1 cellular context compared by ENCODE assay signal in the genomic region with DNA sequence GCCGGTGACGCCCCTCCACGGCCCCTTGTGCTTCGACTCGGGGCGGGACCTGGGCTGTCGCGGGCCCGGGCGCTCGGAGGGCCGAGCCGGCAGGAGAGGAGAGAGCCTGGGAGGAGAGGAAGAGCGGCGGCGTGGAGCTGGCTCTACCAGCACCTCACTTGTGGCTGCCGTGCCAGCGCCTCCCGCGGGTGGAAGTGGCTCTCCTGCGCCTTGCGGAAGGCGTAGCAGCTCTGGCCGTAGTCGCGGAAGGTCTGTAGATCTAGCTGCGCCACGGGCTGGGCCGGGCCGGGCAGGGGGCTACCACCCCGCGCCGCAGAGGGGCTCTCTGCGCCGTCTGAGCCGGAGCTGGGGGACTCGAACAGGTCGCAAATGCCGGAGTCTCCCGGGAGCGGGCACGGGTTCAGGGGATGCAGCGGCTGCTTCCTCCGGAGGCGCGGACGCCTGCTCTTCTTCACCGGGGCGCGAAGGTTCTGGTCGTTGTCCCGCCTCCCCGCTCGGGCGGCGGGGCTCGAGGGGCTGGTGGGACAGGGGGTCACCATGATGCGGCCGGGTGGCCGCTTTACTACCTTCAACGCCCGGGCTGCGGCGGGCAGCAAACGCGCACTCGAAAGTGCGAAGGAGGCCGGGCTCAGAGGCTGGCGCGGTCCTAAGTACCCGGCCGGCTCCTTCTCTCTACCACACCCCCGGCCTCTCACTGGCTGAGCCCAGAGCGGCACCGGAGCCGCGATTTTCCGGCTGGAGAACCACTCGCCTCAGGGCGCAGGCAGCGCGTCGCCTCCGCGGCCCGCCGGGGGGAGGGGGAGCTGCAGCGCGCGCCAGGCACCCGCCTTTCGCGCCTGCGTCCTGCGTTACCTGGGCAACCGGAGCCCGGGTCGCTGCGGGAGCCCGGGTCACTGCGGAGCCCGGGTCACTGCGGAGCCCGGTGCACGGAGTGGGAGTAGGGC.
TF ChIP-seq lines count a peak whose summit lies in the region.

A gene with protein sequence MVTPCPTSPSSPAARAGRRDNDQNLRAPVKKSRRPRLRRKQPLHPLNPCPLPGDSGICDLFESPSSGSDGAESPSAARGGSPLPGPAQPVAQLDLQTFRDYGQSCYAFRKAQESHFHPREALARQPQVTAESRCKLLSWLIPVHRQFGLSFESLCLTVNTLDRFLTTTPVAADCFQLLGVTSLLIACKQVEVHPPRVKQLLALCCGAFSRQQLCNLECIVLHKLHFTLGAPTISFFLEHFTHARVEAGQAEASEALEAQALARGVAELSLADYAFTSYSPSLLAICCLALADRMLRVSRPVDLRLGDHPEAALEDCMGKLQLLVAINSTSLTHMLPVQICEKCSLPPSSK (minus strand): TSS at position 624 of the 944 bp plus-strand sequence. CDS start 85 bp downstream, at position 539.

TF ChIP-seq in GM23338, 12 proteins besides CTCF, POLR2A, EP300 and RAD21 (continued from another document):
- TF ChIP-seq, protein P1, sequence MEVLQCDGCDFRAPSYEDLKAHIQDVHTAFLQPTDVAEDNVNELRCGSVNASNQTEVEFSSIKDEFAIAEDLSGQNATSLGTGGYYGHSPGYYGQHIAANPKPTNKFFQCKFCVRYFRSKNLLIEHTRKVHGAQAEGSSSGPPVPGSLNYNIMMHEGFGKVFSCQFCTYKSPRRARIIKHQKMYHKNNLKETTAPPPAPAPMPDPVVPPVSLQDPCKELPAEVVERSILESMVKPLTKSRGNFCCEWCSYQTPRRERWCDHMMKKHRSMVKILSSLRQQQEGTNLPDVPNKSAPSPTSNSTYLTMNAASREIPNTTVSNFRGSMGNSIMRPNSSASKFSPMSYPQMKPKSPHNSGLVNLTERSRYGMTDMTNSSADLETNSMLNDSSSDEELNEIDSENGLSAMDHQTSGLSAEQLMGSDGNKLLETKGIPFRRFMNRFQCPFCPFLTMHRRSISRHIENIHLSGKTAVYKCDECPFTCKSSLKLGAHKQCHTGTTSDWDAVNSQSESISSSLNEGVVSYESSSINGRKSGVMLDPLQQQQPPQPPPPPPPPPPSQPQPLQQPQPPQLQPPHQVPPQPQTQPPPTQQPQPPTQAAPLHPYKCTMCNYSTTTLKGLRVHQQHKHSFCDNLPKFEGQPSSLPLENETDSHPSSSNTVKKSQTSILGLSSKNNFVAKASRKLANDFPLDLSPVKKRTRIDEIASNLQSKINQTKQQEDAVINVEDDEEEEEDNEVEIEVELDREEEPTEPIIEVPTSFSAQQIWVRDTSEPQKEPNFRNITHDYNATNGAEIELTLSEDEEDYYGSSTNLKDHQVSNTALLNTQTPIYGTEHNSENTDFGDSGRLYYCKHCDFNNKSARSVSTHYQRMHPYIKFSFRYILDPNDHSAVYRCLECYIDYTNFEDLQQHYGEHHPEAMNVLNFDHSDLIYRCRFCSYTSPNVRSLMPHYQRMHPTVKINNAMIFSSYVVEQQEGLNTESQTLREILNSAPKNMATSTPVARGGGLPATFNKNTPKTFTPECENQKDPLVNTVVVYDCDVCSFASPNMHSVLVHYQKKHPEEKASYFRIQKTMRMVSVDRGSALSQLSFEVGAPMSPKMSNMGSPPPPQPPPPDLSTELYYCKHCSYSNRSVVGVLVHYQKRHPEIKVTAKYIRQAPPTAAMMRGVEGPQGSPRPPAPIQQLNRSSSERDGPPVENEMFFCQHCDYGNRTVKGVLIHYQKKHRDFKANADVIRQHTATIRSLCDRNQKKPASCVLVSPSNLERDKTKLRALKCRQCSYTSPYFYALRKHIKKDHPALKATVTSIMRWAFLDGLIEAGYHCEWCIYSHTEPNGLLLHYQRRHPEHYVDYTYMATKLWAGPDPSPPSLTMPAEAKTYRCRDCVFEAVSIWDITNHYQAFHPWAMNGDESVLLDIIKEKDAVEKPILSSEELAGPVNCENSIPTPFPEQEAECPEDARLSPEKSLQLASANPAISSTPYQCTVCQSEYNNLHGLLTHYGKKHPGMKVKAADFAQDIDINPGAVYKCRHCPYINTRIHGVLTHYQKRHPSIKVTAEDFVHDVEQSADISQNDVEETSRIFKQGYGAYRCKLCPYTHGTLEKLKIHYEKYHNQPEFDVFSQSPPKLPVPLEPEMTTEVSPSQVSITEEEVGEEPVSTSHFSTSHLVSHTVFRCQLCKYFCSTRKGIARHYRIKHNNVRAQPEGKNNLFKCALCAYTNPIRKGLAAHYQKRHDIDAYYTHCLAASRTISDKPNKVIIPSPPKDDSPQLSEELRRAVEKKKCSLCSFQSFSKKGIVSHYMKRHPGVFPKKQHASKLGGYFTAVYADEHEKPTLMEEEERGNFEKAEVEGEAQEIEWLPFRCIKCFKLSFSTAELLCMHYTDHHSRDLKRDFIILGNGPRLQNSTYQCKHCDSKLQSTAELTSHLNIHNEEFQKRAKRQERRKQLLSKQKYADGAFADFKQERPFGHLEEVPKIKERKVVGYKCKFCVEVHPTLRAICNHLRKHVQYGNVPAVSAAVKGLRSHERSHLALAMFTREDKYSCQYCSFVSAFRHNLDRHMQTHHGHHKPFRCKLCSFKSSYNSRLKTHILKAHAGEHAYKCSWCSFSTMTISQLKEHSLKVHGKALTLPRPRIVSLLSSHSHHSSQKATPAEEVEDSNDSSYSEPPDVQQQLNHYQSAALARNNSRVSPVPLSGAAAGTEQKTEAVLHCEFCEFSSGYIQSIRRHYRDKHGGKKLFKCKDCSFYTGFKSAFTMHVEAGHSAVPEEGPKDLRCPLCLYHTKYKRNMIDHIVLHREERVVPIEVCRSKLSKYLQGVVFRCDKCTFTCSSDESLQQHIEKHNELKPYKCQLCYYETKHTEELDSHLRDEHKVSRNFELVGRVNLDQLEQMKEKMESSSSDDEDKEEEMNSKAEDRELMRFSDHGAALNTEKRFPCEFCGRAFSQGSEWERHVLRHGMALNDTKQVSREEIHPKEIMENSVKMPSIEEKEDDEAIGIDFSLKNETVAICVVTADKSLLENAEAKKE (CRISPR knock-in tag; IDR thresholded peaks at IDR 0.05), result no peak
- TF ChIP-seq, protein P2, sequence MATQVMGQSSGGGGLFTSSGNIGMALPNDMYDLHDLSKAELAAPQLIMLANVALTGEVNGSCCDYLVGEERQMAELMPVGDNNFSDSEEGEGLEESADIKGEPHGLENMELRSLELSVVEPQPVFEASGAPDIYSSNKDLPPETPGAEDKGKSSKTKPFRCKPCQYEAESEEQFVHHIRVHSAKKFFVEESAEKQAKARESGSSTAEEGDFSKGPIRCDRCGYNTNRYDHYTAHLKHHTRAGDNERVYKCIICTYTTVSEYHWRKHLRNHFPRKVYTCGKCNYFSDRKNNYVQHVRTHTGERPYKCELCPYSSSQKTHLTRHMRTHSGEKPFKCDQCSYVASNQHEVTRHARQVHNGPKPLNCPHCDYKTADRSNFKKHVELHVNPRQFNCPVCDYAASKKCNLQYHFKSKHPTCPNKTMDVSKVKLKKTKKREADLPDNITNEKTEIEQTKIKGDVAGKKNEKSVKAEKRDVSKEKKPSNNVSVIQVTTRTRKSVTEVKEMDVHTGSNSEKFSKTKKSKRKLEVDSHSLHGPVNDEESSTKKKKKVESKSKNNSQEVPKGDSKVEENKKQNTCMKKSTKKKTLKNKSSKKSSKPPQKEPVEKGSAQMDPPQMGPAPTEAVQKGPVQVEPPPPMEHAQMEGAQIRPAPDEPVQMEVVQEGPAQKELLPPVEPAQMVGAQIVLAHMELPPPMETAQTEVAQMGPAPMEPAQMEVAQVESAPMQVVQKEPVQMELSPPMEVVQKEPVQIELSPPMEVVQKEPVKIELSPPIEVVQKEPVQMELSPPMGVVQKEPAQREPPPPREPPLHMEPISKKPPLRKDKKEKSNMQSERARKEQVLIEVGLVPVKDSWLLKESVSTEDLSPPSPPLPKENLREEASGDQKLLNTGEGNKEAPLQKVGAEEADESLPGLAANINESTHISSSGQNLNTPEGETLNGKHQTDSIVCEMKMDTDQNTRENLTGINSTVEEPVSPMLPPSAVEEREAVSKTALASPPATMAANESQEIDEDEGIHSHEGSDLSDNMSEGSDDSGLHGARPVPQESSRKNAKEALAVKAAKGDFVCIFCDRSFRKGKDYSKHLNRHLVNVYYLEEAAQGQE (IDR thresholded peaks at IDR 0.05; ENCODE audit: unreplicated experiment), result no peak
- no peak for TF ChIP-seq NANOG (IDR thresholded peaks at IDR 0.05; ENCODE audit: borderline replicate concordance)
